In the genomic region with DNA sequence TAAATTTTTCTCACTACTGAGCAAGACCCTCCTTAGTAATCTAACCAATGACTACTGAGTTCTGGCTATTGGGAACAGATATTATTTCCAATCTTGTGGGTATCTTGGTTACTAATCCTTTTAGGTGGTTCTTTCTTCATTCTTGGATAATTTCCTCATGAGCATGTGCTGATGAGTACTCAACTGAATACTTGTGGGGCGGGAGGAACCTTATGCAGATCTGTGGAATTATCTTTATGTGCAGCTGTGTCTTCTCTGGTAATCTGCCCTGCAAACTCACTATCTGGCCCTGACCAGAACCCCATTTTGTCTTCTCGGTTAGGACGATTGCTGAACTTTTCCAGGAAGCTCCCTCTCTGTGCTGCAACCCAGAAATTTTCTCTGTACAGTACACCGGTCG, we compare ENCODE assay signal across 1 cellular context.
TF ChIP-seq lines count a peak whose summit lies in the region.

No MANE protein-coding gene starts in this region.

TF ChIP-seq in K562, 482 proteins besides CTCF, POLR2A, EP300 and RAD21 (continued from another document and continues in another):
- TF ChIP-seq, protein P1, sequence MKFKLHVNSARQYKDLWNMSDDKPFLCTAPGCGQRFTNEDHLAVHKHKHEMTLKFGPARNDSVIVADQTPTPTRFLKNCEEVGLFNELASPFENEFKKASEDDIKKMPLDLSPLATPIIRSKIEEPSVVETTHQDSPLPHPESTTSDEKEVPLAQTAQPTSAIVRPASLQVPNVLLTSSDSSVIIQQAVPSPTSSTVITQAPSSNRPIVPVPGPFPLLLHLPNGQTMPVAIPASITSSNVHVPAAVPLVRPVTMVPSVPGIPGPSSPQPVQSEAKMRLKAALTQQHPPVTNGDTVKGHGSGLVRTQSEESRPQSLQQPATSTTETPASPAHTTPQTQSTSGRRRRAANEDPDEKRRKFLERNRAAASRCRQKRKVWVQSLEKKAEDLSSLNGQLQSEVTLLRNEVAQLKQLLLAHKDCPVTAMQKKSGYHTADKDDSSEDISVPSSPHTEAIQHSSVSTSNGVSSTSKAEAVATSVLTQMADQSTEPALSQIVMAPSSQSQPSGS (CRISPR knock-in tag; IDR thresholded peaks at IDR 0.05), result no peak
- TF ChIP-seq ELF2 (CRISPR knock-in tag; IDR thresholded peaks at IDR 0.05) (no peak), ZNF316 (IDR thresholded peaks at IDR 0.05) (no peak), HBP1 (CRISPR knock-in tag; IDR thresholded peaks at IDR 0.05) (no peak), XRCC5 (IDR thresholded peaks at IDR 0.05; ENCODE audit: low read depth, low read length) (no peak), TAF9B (IDR thresholded peaks at IDR 0.05; ENCODE audit: partially characterized antibody) (no peak), CHD2 (IDR thresholded peaks at IDR 0.05; ENCODE audit: low read depth, low read length) (no peak), POLR3G (IDR thresholded peaks at IDR 0.05; ENCODE audit: extremely low read depth, insufficient read length, insufficient replicate concordance) (no peak), NFATC3 (IDR thresholded peaks at IDR 0.05) (peak; percentile 58; the same call in 1 of the 2 replicates), ETS1 (conservative IDR thresholded peaks at IDR 0.05; ENCODE audit: control insufficient read depth, low read depth, low read length) (peak; percentile 63; the same call in 1 of the 2 replicates), BMI1 (IDR thresholded peaks at IDR 0.05; ENCODE audit: low read length) (no peak), SAFB2 (IDR thresholded peaks at IDR 0.05; ENCODE audit: borderline replicate concordance, low read depth, low read length, severe bottlenecking) (no peak), PRPF4 (IDR thresholded peaks at IDR 0.05; ENCODE audit: insufficient read depth, low read depth, low read length, poor library complexity, severe bottlenecking) (no peak), RBBP5 (IDR thresholded peaks at IDR 0.05; ENCODE audit: borderline replicate concordance, insufficient read depth, low read length, poor library complexity, severe bottlenecking) (no peak), FOXK1 (CRISPR knock-in tag; IDR thresholded peaks at IDR 0.05; ENCODE audit: borderline replicate concordance) (no peak), HDAC2 (IDR thresholded peaks at IDR 0.05) (peak; percentile 64), ERF (CRISPR knock-in tag; IDR thresholded peaks at IDR 0.05) (no peak), SMARCA4 (IDR thresholded peaks at IDR 0.05) (peak; percentile 96), ZNF431 (CRISPR knock-in tag; IDR thresholded peaks at IDR 0.05) (no peak), ZNF512 (tag; IDR thresholded peaks at IDR 0.05) (no peak), ZFX (CRISPR knock-in tag; IDR thresholded peaks at IDR 0.05) (no peak), KDM4B (IDR thresholded peaks at IDR 0.05; ENCODE audit: borderline replicate concordance in 2 of 2, low read depth in 1 of 2) (no peak), POU5F1 (IDR thresholded peaks at IDR 0.05; ENCODE audit: borderline replicate concordance, low read depth, low read length, partially characterized antibody) (no peak), ZNF124 (CRISPR knock-in tag; IDR thresholded peaks at IDR 0.05) (no peak), U2AF2 (optimal IDR thresholded peaks at IDR 0.05; ENCODE audit: low read depth, low read length) (no peak), ZEB2 (IDR thresholded peaks at IDR 0.05) (no peak), MEIS2 (IDR thresholded peaks at IDR 0.05; ENCODE audit: partially characterized antibody) (no peak), SIRT6 (IDR thresholded peaks at IDR 0.05; ENCODE audit: low read depth, low read length) (no peak), HNRNPUL1 (IDR thresholded peaks at IDR 0.05; ENCODE audit: low read length) (no peak), ZNF174 (CRISPR knock-in tag; IDR thresholded peaks at IDR 0.05) (no peak), ZNF12 (CRISPR knock-in tag; IDR thresholded peaks at IDR 0.05) (no peak), GTF2A2 (tag; IDR thresholded peaks at IDR 0.05) (no peak), GABPA (tag; conservative IDR thresholded peaks at IDR 0.05; ENCODE audit: low read depth) (no peak), NEUROD1 (IDR thresholded peaks at IDR 0.05; ENCODE audit: borderline replicate concordance, low read depth, low read length, partially characterized antibody) (peak; percentile 70), HMGXB4 (CRISPR knock-in tag; IDR thresholded peaks at IDR 0.05) (no peak), HMG20A (CRISPR knock-in tag; conservative IDR thresholded peaks at IDR 0.05) (no peak), SMARCE1 (IDR thresholded peaks at IDR 0.05) (peak; percentile 94), GABPB1 (CRISPR knock-in tag; IDR thresholded peaks at IDR 0.05) (no peak), ZNF449 (CRISPR knock-in tag; IDR thresholded peaks at IDR 0.05) (no peak), E4F1 (CRISPR knock-in tag; IDR thresholded peaks at IDR 0.05; ENCODE audit: borderline replicate concordance) (no peak), ATF3 (IDR thresholded peaks at IDR 0.05) (peak; percentile 53; the same call in 1 of the 2 replicates), ATF3 (CRISPR knock-in tag; conservative IDR thresholded peaks at IDR 0.05) (no peak), FUS (optimal IDR thresholded peaks at IDR 0.05; ENCODE audit: low read depth, low read length) (no peak)
- TF ChIP-seq, protein P2, sequence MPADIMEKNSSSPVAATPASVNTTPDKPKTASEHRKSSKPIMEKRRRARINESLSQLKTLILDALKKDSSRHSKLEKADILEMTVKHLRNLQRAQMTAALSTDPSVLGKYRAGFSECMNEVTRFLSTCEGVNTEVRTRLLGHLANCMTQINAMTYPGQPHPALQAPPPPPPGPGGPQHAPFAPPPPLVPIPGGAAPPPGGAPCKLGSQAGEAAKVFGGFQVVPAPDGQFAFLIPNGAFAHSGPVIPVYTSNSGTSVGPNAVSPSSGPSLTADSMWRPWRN (IDR thresholded peaks at IDR 0.05; ENCODE audit: low read depth), result peak; percentile 62
- TF ChIP-seq, protein P3, sequence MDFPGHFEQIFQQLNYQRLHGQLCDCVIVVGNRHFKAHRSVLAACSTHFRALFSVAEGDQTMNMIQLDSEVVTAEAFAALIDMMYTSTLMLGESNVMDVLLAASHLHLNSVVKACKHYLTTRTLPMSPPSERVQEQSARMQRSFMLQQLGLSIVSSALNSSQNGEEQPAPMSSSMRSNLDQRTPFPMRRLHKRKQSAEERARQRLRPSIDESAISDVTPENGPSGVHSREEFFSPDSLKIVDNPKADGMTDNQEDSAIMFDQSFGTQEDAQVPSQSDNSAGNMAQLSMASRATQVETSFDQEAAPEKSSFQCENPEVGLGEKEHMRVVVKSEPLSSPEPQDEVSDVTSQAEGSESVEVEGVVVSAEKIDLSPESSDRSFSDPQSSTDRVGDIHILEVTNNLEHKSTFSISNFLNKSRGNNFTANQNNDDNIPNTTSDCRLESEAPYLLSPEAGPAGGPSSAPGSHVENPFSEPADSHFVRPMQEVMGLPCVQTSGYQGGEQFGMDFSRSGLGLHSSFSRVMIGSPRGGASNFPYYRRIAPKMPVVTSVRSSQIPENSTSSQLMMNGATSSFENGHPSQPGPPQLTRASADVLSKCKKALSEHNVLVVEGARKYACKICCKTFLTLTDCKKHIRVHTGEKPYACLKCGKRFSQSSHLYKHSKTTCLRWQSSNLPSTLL (IDR thresholded peaks at IDR 0.05), result no peak
- TF ChIP-seq, protein P4, sequence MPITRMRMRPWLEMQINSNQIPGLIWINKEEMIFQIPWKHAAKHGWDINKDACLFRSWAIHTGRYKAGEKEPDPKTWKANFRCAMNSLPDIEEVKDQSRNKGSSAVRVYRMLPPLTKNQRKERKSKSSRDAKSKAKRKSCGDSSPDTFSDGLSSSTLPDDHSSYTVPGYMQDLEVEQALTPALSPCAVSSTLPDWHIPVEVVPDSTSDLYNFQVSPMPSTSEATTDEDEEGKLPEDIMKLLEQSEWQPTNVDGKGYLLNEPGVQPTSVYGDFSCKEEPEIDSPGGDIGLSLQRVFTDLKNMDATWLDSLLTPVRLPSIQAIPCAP (CRISPR knock-in tag; IDR thresholded peaks at IDR 0.05; ENCODE audit: borderline replicate concordance), result no peak
- TF ChIP-seq, protein P5, sequence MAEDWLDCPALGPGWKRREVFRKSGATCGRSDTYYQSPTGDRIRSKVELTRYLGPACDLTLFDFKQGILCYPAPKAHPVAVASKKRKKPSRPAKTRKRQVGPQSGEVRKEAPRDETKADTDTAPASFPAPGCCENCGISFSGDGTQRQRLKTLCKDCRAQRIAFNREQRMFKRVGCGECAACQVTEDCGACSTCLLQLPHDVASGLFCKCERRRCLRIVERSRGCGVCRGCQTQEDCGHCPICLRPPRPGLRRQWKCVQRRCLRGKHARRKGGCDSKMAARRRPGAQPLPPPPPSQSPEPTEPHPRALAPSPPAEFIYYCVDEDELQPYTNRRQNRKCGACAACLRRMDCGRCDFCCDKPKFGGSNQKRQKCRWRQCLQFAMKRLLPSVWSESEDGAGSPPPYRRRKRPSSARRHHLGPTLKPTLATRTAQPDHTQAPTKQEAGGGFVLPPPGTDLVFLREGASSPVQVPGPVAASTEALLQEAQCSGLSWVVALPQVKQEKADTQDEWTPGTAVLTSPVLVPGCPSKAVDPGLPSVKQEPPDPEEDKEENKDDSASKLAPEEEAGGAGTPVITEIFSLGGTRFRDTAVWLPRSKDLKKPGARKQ (CRISPR knock-in tag; IDR thresholded peaks at IDR 0.05), result no peak
